1 cellular context compared by ENCODE assay signal in the genomic region with DNA sequence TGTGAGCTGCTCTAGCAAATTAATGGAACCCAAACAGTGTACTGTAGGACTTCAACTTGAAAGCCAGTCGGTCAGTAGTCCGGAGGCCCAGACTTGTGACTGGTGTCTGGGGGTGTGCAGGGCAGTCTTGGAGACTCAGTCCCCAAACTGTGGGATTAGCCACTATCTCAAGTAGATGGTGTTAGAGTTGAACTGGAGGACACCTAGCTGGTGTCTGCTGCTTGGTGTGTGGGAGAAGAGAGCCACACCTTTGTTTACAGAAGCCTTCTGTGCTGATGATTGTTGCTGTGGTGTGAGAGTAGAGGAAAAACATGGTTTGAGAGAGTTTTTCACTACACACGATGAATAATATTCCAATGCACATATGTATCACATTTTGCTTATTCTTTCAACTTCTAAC.
A peak's percentile ranks its signal among the peaks of the same experiment; 100 is the strongest.
TF ChIP-seq lines count a peak whose summit lies in the region.

No MANE protein-coding gene starts in this region.

TF ChIP-seq in K562, 482 proteins besides CTCF, POLR2A, EP300 and RAD21 (continued from another document):
- TF ChIP-seq, protein P1, sequence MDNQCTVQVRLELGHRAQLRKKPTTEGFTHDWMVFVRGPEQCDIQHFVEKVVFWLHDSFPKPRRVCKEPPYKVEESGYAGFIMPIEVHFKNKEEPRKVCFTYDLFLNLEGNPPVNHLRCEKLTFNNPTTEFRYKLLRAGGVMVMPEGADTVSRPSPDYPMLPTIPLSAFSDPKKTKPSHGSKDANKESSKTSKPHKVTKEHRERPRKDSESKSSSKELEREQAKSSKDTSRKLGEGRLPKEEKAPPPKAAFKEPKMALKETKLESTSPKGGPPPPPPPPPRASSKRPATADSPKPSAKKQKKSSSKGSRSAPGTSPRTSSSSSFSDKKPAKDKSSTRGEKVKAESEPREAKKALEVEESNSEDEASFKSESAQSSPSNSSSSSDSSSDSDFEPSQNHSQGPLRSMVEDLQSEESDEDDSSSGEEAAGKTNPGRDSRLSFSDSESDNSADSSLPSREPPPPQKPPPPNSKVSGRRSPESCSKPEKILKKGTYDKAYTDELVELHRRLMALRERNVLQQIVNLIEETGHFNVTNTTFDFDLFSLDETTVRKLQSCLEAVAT (IDR thresholded peaks at IDR 0.05) = no peak
- peak; percentile 21; the same call in 1 of the 2 replicates for TF ChIP-seq SOX6 (IDR thresholded peaks at IDR 0.05)
- peak; percentile 48; the same call in 1 of the 2 replicates for TF ChIP-seq CTBP1 (IDR thresholded peaks at IDR 0.05; ENCODE audit: borderline replicate concordance)
- TF ChIP-seq TCF3 (CRISPR knock-in tag; IDR thresholded peaks at IDR 0.05) = peak; percentile 73
- TF ChIP-seq, protein P2, sequence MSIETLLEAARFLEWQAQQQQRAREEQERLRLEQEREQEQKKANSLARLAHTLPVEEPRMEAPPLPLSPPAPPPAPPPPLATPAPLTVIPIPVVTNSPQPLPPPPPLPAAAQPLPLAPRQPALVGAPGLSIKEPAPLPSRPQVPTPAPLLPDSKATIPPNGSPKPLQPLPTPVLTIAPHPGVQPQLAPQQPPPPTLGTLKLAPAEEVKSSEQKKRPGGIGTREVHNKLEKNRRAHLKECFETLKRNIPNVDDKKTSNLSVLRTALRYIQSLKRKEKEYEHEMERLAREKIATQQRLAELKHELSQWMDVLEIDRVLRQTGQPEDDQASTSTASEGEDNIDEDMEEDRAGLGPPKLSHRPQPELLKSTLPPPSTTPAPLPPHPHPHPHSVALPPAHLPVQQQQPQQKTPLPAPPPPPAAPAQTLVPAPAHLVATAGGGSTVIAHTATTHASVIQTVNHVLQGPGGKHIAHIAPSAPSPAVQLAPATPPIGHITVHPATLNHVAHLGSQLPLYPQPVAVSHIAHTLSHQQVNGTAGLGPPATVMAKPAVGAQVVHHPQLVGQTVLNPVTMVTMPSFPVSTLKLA (conservative IDR thresholded peaks at IDR 0.05) = 0 out of 4 replicates have a peak, but pooled peaks of 1 of the 2 experiments have one; percentile 25
- TF ChIP-seq SMARCE1 (IDR thresholded peaks at IDR 0.05) = peak; percentile 25; the same call in 1 of the 2 replicates
- no peak for TF ChIP-seq CBX8 (IDR thresholded peaks at IDR 0.05; ENCODE audit: borderline replicate concordance, extremely low read depth, low read depth, low read length, poor library complexity, severe bottlenecking)
- TF ChIP-seq FOXA1 (IDR thresholded peaks at IDR 0.05; ENCODE audit: borderline replicate concordance) = peak; percentile 59; the same call in 1 of the 2 replicates
- peak; percentile 58 for TF ChIP-seq NCOR1 (IDR thresholded peaks at IDR 0.05)
- no peak for TF ChIP-seq CGGBP1 (CRISPR knock-in tag; IDR thresholded peaks at IDR 0.05)
- peak; percentile 94 to 99 for TF ChIP-seq FOXA3 (CRISPR knock-in tag; conservative IDR thresholded peaks at IDR 0.05 in 1 of 2, IDR thresholded peaks at IDR 0.05 in 1 of 2)
- TF ChIP-seq NCOA4 (IDR thresholded peaks at IDR 0.05; ENCODE audit: partially characterized antibody) = no peak
- TF ChIP-seq CBFA2T3 (IDR thresholded peaks at IDR 0.05) = peak; percentile 67
- no peak for TF ChIP-seq ZNF354B (CRISPR knock-in tag; IDR thresholded peaks at IDR 0.05)
- peak; percentile 39; the same call in 1 of the 2 replicates for TF ChIP-seq GATA2 (CRISPR knock-in tag; IDR thresholded peaks at IDR 0.05)
- peak; percentile 67; the same call in 1 of the 2 replicates for TF ChIP-seq DPF2 (IDR thresholded peaks at IDR 0.05)
- TF ChIP-seq RFX1 (IDR thresholded peaks at IDR 0.05) = peak; percentile 22; the same call in 1 of the 2 replicates
- 0 out of 2 replicates have a peak, but pooled peaks have one; percentile 10 for TF ChIP-seq TEAD4 (IDR thresholded peaks at IDR 0.05; ENCODE audit: low read length)
- TF ChIP-seq TEAD4 (CRISPR knock-in tag; IDR thresholded peaks at IDR 0.05; ENCODE audit: borderline replicate concordance) = no peak
- TF ChIP-seq NR2C2 (CRISPR knock-in tag; IDR thresholded peaks at IDR 0.05) = no peak
- no peak for TF ChIP-seq NR2C2 (tag; IDR thresholded peaks at IDR 0.05)
